Comparison of ENCODE assay signal across 1 cellular context in genomic region chr9:99326112-99326916, GRCh38.
TF ChIP-seq lines count a peak whose summit lies in the region.

No MANE protein-coding gene starts in this region.

TF ChIP-seq in HCT116, 20 proteins besides CTCF, POLR2A, EP300 and RAD21 (continued from another document):
- no peak for TF ChIP-seq ZBTB33 (IDR thresholded peaks at IDR 0.05; ENCODE audit: extremely low read depth, insufficient replicate concordance, low read length)
- no peak for TF ChIP-seq SP1 (IDR thresholded peaks at IDR 0.05; ENCODE audit: low read depth)
- no peak for TF ChIP-seq YY1 (IDR thresholded peaks at IDR 0.05; ENCODE audit: extremely low read depth, insufficient replicate concordance, low read depth, low read length)
- no peak for TF ChIP-seq CEBPB (IDR thresholded peaks at IDR 0.05; ENCODE audit: low read depth)
- no peak for TF ChIP-seq ELF1 (IDR thresholded peaks at IDR 0.05; ENCODE audit: borderline replicate concordance, low read depth)
- no peak for TF ChIP-seq CBX3 (IDR thresholded peaks at IDR 0.05; ENCODE audit: low read depth)
- no peak for TF ChIP-seq ZFX (IDR thresholded peaks at IDR 0.05)
- no peak for TF ChIP-seq ZNF274 (IDR thresholded peaks at IDR 0.05; ENCODE audit: low read depth, low read length)
